In the genomic region with DNA sequence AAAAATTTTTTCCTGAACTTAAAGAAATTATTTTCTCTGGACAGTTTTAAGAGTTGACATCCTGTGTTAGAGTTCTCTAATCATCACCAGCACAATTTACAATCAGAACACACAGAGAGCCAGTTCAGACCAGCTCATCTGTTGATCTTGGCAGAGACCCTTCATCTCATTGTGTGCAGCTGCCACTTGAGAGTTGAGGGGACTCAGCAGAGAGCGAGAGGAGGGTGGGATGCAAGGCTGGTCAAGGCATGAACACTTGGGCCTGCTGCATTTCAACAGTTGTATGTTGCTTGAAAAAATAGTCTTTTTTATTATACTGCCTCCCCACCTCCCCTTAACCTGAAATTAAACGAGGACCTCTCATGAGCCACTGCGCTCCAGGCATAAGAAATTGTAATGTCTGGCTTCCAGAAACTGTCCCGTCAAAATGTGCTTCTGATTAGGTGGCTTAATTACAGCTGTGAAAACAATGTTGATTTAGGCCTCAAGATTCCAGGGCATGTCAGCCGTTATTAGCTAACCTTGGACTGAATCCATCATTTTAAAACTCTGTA, we compare ENCODE assay signal across 12 cellular contexts.
DNase-seq lines count a peak whose midpoint lies in the region; FAIRE-seq and TF ChIP-seq lines count a peak whose summit lies in the region.
"Had no signal": no experiment of that assay in that cellular context is flagged by ENCODE, and none has a peak within 500 bp of the region (broad histone marks: within the 10 kb centered on the region; RNA-seq: fewer than 3 reads in every experiment).

No MANE protein-coding gene starts in this region.

- H3K27me3 Mint-ChIP-seq in type B pancreatic cell, result no peaks in the 10 kb centered on the region
- no peaks in the 10 kb centered on the region for H3K27me3 Mint-ChIP-seq in activated T-helper 1 cell treated with anti-CD3 and anti-CD28 coated beads, Interleukin-12 subunit alpha, Interleukin-12 subunit beta, Interleukin-2, Interleukin-4 antibody, amounts not matched to agents 30 ng/mL and 10 ng/mL and 1 ng/mL, durations not matched to agents 14 hours and 24 hours and 36 hours (ENCODE audit: insufficient read depth)

- H3K9me3 Mint-ChIP-seq in type B pancreatic cell, result no peaks in the 10 kb centered on the region
- no peaks in the 10 kb centered on the region for H3K9me3 Mint-ChIP-seq in activated T-helper 1 cell treated with anti-CD3 and anti-CD28 coated beads, Interleukin-12 subunit alpha, Interleukin-12 subunit beta, Interleukin-2, Interleukin-4 antibody, amounts not matched to agents 30 ng/mL and 10 ng/mL and 1 ng/mL, durations not matched to agents 14 hours and 24 hours and 36 hours

- TF ChIP-seq CTCF in foreskin fibroblast (IDR thresholded peaks at IDR 0.05; ENCODE audit: low read depth, low read length), result no peak
- no peak for TF ChIP-seq CTCF in type B pancreatic cell (conservative IDR thresholded peaks at IDR 0.05)

- no peaks in the 10 kb centered on the region for H3K36me3 Mint-ChIP-seq in type B pancreatic cell
- H3K36me3 Mint-ChIP-seq in activated T-helper 1 cell treated with anti-CD3 and anti-CD28 coated beads, Interleukin-12 subunit alpha, Interleukin-12 subunit beta, Interleukin-2, Interleukin-4 antibody, amounts not matched to agents 30 ng/mL and 10 ng/mL and 1 ng/mL, durations not matched to agents 14 hours and 24 hours and 36 hours (ENCODE audit: low read depth), result no peaks in the 10 kb centered on the region

- no peak for FAIRE-seq in GM12891 (lab: Jason Lieb, UNC)
- FAIRE-seq: TTC549 had no signal

- H3K4me1 Mint-ChIP-seq in type B pancreatic cell (ENCODE audit: unreplicated experiment), result peaks cover 11% of the 10 kb centered on the region
- H3K4me1 Mint-ChIP-seq in activated T-helper 1 cell treated with anti-CD3 and anti-CD28 coated beads, Interleukin-12 subunit alpha, Interleukin-12 subunit beta, Interleukin-2, Interleukin-4 antibody, amounts not matched to agents 30 ng/mL and 10 ng/mL and 1 ng/mL, durations not matched to agents 14 hours and 24 hours and 36 hours (ENCODE audit: low read depth), result no peaks in the 10 kb centered on the region

- DNase-seq in NCI-H2227 (lab: John Stamatoyannopoulos, UW; ENCODE audit: unreplicated experiment) (peak; percentile 1), NCI-H2227 treated with DMSO at 0.1 percent for 48 hours (lab: John Stamatoyannopoulos, UW) (no peak), NCI-H748 treated with DMSO at 0.1 percent for 48 hours (lab: John Stamatoyannopoulos, UW) (peak; percentile 84), foreskin fibroblast (peak; percentile 88 to 89), type B pancreatic cell (ENCODE audit: extremely low spot score, unreplicated experiment) (no peak), C1 segment of cervical spinal cord (lab: John Stamatoyannopoulos, UW) (no peak), GM12891 (ENCODE audit: insufficient read length, low spot score) (no peak)
- DNase-seq in activated T-helper 1 cell treated with anti-CD3 and anti-CD28 coated beads, Interleukin-12 subunit alpha, Interleukin-12 subunit beta, Interleukin-2, Interleukin-4 antibody, amounts not matched to agents 30 ng/mL and 10 ng/mL and 1 ng/mL, durations not matched to agents 14 hours and 24 hours and 36 hours (ENCODE audit: low spot score), result no peak
- DNase-seq: activated naive CD4-positive, alpha-beta T cell; left colon; sigmoid colon had no signal

- TF ChIP-seq POLR2A in GM12891 (IDR thresholded peaks at IDR 0.05; ENCODE audit: low read depth, low read length), result no peak

- intact Hi-C loops in activated T-helper 1 cell treated with anti-CD3 and anti-CD28 coated beads, Interleukin-12 subunit alpha, Interleukin-12 subunit beta, Interleukin-2, Interleukin-4 antibody, amounts not matched to agents 30 ng/mL and 10 ng/mL and 1 ng/mL, durations not matched to agents 14 hours and 24 hours and 36 hours (cut with micrococcal nuclease), result no loop called here

- H3K4me3 ChIP-seq in foreskin fibroblast (ENCODE audit: low read depth in 1 of 2, low read length in 2 of 2), result no peak overlapping the region
- H3K4me3 ChIP-seq: sigmoid colon had no signal

- H3K27ac Mint-ChIP-seq in type B pancreatic cell, result peak overlapping the region; percentile 47
- H3K27ac Mint-ChIP-seq in activated T-helper 1 cell treated with anti-CD3 and anti-CD28 coated beads, Interleukin-12 subunit alpha, Interleukin-12 subunit beta, Interleukin-2, Interleukin-4 antibody, amounts not matched to agents 30 ng/mL and 10 ng/mL and 1 ng/mL, durations not matched to agents 14 hours and 24 hours and 36 hours, result no peak overlapping the region

- H3K4me3 Mint-ChIP-seq in type B pancreatic cell, result peak overlapping the region; percentile 44
- H3K4me3 Mint-ChIP-seq in activated T-helper 1 cell treated with anti-CD3 and anti-CD28 coated beads, Interleukin-12 subunit alpha, Interleukin-12 subunit beta, Interleukin-2, Interleukin-4 antibody, amounts not matched to agents 30 ng/mL and 10 ng/mL and 1 ng/mL, durations not matched to agents 14 hours and 24 hours and 36 hours, result no peak overlapping the region

TF ChIP-seq in GM12891, 5 proteins besides CTCF, POLR2A, EP300 and RAD21:
- TF ChIP-seq POU2F2 (IDR thresholded peaks at IDR 0.05; ENCODE audit: low read depth, low read length), result no peak
- TF ChIP-seq TAF1 (IDR thresholded peaks at IDR 0.05; ENCODE audit: low read depth, low read length), result no peak
- no peak for TF ChIP-seq PAX5 (IDR thresholded peaks at IDR 0.05; ENCODE audit: insufficient read depth, low read length, severe bottlenecking)
- TF ChIP-seq POLR2AphosphoS5 (IDR thresholded peaks at IDR 0.05; ENCODE audit: low read depth, low read length), result no peak
- TF ChIP-seq SPI1 (IDR thresholded peaks at IDR 0.05; ENCODE audit: low read depth, low read length), result no peak

Comparison
In these comparisons a context has a peak if more than half of its experiments do, and no peak if none do; other contexts are left out.
1. DNase-seq: peak in NCI-H2227 (single experiment), NCI-H748 treated with DMSO at 0.1 percent for 48 hours (single experiment) and foreskin fibroblast (2 of 2); none in NCI-H2227 treated with DMSO at 0.1 percent for 48 hours (single experiment), type B pancreatic cell (single experiment), activated T-helper 1 cell treated with anti-CD3 and anti-CD28 coated beads, Interleukin-12 subunit alpha, Interleukin-12 subunit beta, Interleukin-2, Interleukin-4 antibody, amounts not matched to agents 30 ng/mL and 10 ng/mL and 1 ng/mL, durations not matched to agents 14 hours and 24 hours and 36 hours (single experiment), C1 segment of cervical spinal cord (0 of 14) and GM12891 (single experiment).